7 cellular contexts compared by ENCODE assay signal in genomic region chr5:64003966-64004365, GRCh38. TPM values are rescaled to one million over a fixed set of nuclear protein-coding genes. Genes with fewer than 3 reads are reported as not detected.
"Had no signal": no experiment of that assay in that cellular context is flagged by ENCODE, and none has a peak within 500 bp of the region (broad histone marks: within the 10 kb centered on the region; RNA-seq: fewer than 3 reads in every experiment).

No MANE protein-coding gene starts in this region.

- H3K4me3 Mint-ChIP-seq: GM23338, H9 had no signal

- DNase-seq: H9, HCEC 1CT, IMR-90, KG1 had no signal

- ATAC-seq: GM23338, K562 had no signal

- H3K4me2 ChIP-seq: GM23338 had no signal

- H3K9me3 Mint-ChIP-seq: GM23338, H9 had no signal

- H3K27ac Mint-ChIP-seq: GM23338, H9 had no signal

- H3K4me3 ChIP-seq: GM23338, K562 had no signal

RNA-seq across cellular contexts. Expression of gene HTR1A, which starts 41.7 kb away (rescaled TPM):
- total RNA-seq: HT1080, IMR-90, K562 had no signal
- polyA plus RNA-seq: IMR-90, K562 had no signal
